In the genomic region with DNA sequence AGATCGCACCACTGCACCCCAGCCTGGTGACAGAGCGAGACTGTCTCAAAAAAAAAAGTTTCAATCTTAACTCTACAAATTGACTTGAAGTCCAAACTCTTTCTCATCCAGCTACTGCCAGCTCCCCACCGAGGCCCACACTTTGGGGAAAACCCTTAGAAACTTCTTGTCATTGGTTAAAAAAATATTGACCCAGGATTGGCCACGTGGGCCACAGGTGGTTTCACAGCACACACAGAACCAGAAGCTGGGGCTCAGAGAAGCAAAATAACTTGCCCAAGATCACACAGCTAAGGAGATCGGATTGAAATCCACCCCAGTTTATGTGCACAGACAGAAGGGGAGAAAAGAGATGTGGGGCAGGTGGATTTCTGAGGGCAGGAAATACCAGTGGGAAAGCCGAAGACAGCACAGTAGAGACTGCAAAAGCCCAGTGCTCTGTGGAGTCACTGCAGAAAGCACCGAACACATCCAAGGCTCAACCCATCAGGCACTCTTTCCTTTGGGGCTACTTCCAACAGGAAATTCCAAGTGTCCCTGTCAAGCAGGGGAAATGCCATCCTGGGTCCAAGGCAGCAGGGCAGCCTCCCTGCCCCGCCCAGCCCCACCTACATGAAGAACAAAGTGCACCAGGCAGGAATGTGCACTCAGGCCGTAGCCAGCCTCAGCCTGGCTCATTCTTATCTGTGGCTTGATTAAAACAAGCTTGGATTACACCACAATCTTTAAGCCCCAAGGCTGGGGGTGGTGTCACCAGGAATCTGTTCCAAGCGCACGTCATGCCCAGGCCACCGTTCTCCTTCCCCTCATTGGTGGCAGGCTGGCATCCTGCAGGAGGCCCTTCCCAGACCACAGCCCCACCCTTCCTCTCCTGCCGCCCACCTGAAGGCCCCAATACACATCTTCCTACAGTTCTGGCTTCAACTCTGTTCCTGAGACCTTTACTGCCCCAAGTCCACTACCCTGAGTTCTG, we compare ENCODE assay signal across 9 cellular contexts.
DNase-seq lines count a peak whose midpoint lies in the region; ATAC-seq and FAIRE-seq lines count a peak whose summit lies in the region.
"Had no signal": no experiment of that assay in that cellular context is flagged by ENCODE, and none has a peak within 500 bp of the region (broad histone marks: within the 10 kb centered on the region; RNA-seq: fewer than 3 reads in every experiment).

No MANE protein-coding gene starts in this region.

- H3K36me3 Mint-ChIP-seq in activated CD8-positive, alpha-beta memory T cell treated with anti-CD3 and anti-CD28 coated beads, Interleukin-2, amount 10 ng/mL, durations not matched to agents 7 days and 5 days, result peaks cover 3% of the 10 kb centered on the region

- no peak for ATAC-seq in activated CD8-positive, alpha-beta memory T cell treated with anti-CD3 and anti-CD28 coated beads, Interleukin-2, amount 10 ng/mL, durations not matched to agents 7 days and 5 days

- FAIRE-seq in urothelium cell line (lab: Jason Lieb, UNC), result no peak

- H3K27me3 Mint-ChIP-seq in activated CD8-positive, alpha-beta memory T cell treated with anti-CD3 and anti-CD28 coated beads, Interleukin-2, amount 10 ng/mL, durations not matched to agents 7 days and 5 days, result no peaks in the 10 kb centered on the region

- peaks cover 56% of the 10 kb centered on the region for H3K4me1 Mint-ChIP-seq in activated CD8-positive, alpha-beta memory T cell treated with anti-CD3 and anti-CD28 coated beads, Interleukin-2, amount 10 ng/mL, durations not matched to agents 7 days and 5 days

- H3K9me3 Mint-ChIP-seq in activated CD8-positive, alpha-beta memory T cell treated with anti-CD3 and anti-CD28 coated beads, Interleukin-2, amount 10 ng/mL, durations not matched to agents 7 days and 5 days (ENCODE audit: low read depth), result no peaks in the 10 kb centered on the region

- no peak for DNase-seq in activated CD8-positive, alpha-beta memory T cell treated with anti-CD3 and anti-CD28 coated beads, Interleukin-2, amount 10 ng/mL, durations not matched to agents 7 days and 5 days
- no peak for DNase-seq in activated CD8-positive, alpha-beta memory T cell treated with anti-CD3 and anti-CD28 coated beads, Interleukin-2, amount 50 U/mL, for 48 hours
- DNase-seq in amniotic epithelial cell (ENCODE audit: low read depth), result peak; percentile 84
- peak; percentile 16 for DNase-seq in kidney glomerular epithelial cell (lab: John Stamatoyannopoulos, UW)
- DNase-seq in urothelium cell line (ENCODE audit: low spot score), result peak; percentile 80
- no peak for DNase-seq in NCI-H2227 treated with DMSO at 0.1 percent for 48 hours (lab: John Stamatoyannopoulos, UW)
- DNase-seq in DMS 273 (lab: John Stamatoyannopoulos, UW; ENCODE audit: unreplicated experiment), result no peak
- no peak for DNase-seq in activated CD4-positive, CD25-positive, alpha-beta regulatory T cell treated with anti-CD3 and anti-CD28 coated beads, Interleukin-2, amount 50 U/mL, for 72 hours
- DNase-seq: DND-41 had no signal

- peak overlapping the region; percentile 56 for H3K27ac Mint-ChIP-seq in activated CD8-positive, alpha-beta memory T cell treated with anti-CD3 and anti-CD28 coated beads, Interleukin-2, amount 10 ng/mL, durations not matched to agents 7 days and 5 days

- CTCF ChIA-PET in activated CD8-positive, alpha-beta memory T cell treated with anti-CD3 and anti-CD28 coated beads, Interleukin-2, amount 10 ng/mL, durations not matched to agents 7 days and 5 days (lab: Charles Lee), result interaction anchor here (1.9 to 2.0 kb wide), 2 partner anchors 9 to 70 kb away, joined by 7 read pairs; no protein-coding TSS in a partner anchor

- H3K4me3 Mint-ChIP-seq in activated CD8-positive, alpha-beta memory T cell treated with anti-CD3 and anti-CD28 coated beads, Interleukin-2, amount 10 ng/mL, durations not matched to agents 7 days and 5 days, result no peak overlapping the region

Comparison
In these comparisons a context has a peak if more than half of its experiments do, and no peak if none do; other contexts are left out.
1. DNase-seq: peak in amniotic epithelial cell (single experiment), kidney glomerular epithelial cell (single experiment) and urothelium cell line (single experiment); none in activated CD8-positive, alpha-beta memory T cell treated with anti-CD3 and anti-CD28 coated beads, Interleukin-2, amount 10 ng/mL, durations not matched to agents 7 days and 5 days (single experiment), activated CD8-positive, alpha-beta memory T cell treated with anti-CD3 and anti-CD28 coated beads, Interleukin-2, amount 50 U/mL, for 48 hours (single experiment), NCI-H2227 treated with DMSO at 0.1 percent for 48 hours (single experiment), DMS 273 (single experiment) and activated CD4-positive, CD25-positive, alpha-beta regulatory T cell treated with anti-CD3 and anti-CD28 coated beads, Interleukin-2, amount 50 U/mL, for 72 hours (single experiment).